ENCODE assay signal across 1 cellular context in the genomic region with DNA sequence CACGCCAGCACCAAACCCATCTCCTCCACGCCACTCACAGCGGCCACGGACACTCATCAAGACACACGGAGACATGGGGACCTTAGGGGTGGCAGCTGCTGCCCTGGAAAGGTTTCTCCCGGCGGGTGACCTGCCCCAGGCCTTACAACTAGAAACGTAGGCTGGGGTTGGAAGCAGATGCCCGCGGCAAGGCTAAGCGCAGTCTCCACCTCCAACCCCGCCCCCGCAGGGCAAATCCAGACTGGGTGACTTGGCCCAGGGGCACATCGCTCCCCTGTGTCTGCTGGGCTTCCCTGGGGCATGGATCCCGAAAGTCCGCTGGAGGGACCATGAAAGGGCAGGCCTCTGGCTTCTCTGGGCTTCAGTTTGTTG.
TF ChIP-seq lines count a peak whose summit lies in the region.

No MANE protein-coding gene starts in this region.

TF ChIP-seq in GM23338, 12 proteins besides CTCF, POLR2A, EP300 and RAD21 (continued from another document):
- TF ChIP-seq, protein P1, sequence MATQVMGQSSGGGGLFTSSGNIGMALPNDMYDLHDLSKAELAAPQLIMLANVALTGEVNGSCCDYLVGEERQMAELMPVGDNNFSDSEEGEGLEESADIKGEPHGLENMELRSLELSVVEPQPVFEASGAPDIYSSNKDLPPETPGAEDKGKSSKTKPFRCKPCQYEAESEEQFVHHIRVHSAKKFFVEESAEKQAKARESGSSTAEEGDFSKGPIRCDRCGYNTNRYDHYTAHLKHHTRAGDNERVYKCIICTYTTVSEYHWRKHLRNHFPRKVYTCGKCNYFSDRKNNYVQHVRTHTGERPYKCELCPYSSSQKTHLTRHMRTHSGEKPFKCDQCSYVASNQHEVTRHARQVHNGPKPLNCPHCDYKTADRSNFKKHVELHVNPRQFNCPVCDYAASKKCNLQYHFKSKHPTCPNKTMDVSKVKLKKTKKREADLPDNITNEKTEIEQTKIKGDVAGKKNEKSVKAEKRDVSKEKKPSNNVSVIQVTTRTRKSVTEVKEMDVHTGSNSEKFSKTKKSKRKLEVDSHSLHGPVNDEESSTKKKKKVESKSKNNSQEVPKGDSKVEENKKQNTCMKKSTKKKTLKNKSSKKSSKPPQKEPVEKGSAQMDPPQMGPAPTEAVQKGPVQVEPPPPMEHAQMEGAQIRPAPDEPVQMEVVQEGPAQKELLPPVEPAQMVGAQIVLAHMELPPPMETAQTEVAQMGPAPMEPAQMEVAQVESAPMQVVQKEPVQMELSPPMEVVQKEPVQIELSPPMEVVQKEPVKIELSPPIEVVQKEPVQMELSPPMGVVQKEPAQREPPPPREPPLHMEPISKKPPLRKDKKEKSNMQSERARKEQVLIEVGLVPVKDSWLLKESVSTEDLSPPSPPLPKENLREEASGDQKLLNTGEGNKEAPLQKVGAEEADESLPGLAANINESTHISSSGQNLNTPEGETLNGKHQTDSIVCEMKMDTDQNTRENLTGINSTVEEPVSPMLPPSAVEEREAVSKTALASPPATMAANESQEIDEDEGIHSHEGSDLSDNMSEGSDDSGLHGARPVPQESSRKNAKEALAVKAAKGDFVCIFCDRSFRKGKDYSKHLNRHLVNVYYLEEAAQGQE (IDR thresholded peaks at IDR 0.05; ENCODE audit: unreplicated experiment): no peak
- TF ChIP-seq JUNB (IDR thresholded peaks at IDR 0.05; ENCODE audit: unreplicated experiment): no peak
- no peak for TF ChIP-seq EZH2phosphoT487 (IDR thresholded peaks at IDR 0.05; ENCODE audit: unreplicated experiment)
